In genomic region chr17:49515196-49515770, GRCh38 we compare ENCODE assay signal across 1 cellular context.
TF ChIP-seq lines count a peak whose summit lies in the region.

No MANE protein-coding gene starts in this region.

TF ChIP-seq in HepG2, 621 proteins besides CTCF, POLR2A, EP300 and RAD21 (continued from another document and continues in another):
- TF ChIP-seq ZBTB2 (CRISPR knock-in tag; IDR thresholded peaks at IDR 0.05; ENCODE audit: low read depth) (no peak), SP4 (CRISPR knock-in tag; IDR thresholded peaks at IDR 0.05) (peak; percentile 52; the same call in 1 of the 2 replicates), ZNF781 (CRISPR knock-in tag; IDR thresholded peaks at IDR 0.05; ENCODE audit: borderline replicate concordance, not compliant biosample characterization) (no peak), ETV6 (CRISPR knock-in tag; conservative IDR thresholded peaks at IDR 0.05) (no peak; the same call in 1 of the 2 replicates), NFRKB (IDR thresholded peaks at IDR 0.05) (no peak), MAFF (IDR thresholded peaks at IDR 0.05; ENCODE audit: low read depth, low read length) (no peak), ELK4 (CRISPR knock-in tag; IDR thresholded peaks at IDR 0.05; ENCODE audit: borderline replicate concordance) (no peak), ZNF3 (CRISPR knock-in tag; IDR thresholded peaks at IDR 0.05) (0 out of 2 replicates have a peak, but pooled peaks have one; percentile 18), ZNF710 (CRISPR knock-in tag; IDR thresholded peaks at IDR 0.05; ENCODE audit: borderline replicate concordance) (peak; percentile 37; the same call in 1 of the 2 replicates), ZNF737 (CRISPR knock-in tag; IDR thresholded peaks at IDR 0.05; ENCODE audit: borderline replicate concordance) (peak; percentile 98), SP2 (CRISPR knock-in tag; IDR thresholded peaks at IDR 0.05) (no peak), RXRA (CRISPR knock-in tag; IDR thresholded peaks at IDR 0.05) (peak; percentile 89), ZNF841 (CRISPR knock-in tag; IDR thresholded peaks at IDR 0.05; ENCODE audit: borderline replicate concordance) (no peak), AKAP8 (CRISPR knock-in tag; IDR thresholded peaks at IDR 0.05) (no peak), PBX3 (CRISPR knock-in tag; IDR thresholded peaks at IDR 0.05; ENCODE audit: borderline replicate concordance) (no peak), ZNF800 (CRISPR knock-in tag; IDR thresholded peaks at IDR 0.05) (no peak; the same call in 1 of the 2 replicates), ZSCAN29 (CRISPR knock-in tag; conservative IDR thresholded peaks at IDR 0.05) (no peak; the same call in 1 of the 2 replicates), ZNF235 (CRISPR knock-in tag; IDR thresholded peaks at IDR 0.05; ENCODE audit: borderline replicate concordance) (no peak), ATRX (CRISPR knock-in tag; IDR thresholded peaks at IDR 0.05; ENCODE audit: borderline replicate concordance) (no peak), ARNT (IDR thresholded peaks at IDR 0.05) (no peak), ZNF10 (CRISPR knock-in tag; IDR thresholded peaks at IDR 0.05; ENCODE audit: borderline replicate concordance, low read depth) (no peak), HMG20B (CRISPR knock-in tag; conservative IDR thresholded peaks at IDR 0.05) (no peak), ZNF792 (CRISPR knock-in tag; IDR thresholded peaks at IDR 0.05) (peak; percentile 46; the same call in 1 of the 2 replicates), ZNF879 (CRISPR knock-in tag; IDR thresholded peaks at IDR 0.05) (peak; percentile 69; the same call in 1 of the 2 replicates), DDIT3 (CRISPR knock-in tag; IDR thresholded peaks at IDR 0.05) (no peak), AGO2 (optimal IDR thresholded peaks at IDR 0.05; ENCODE audit: low read depth, low read length) (no peak), CHCHD3 (CRISPR knock-in tag; IDR thresholded peaks at IDR 0.05) (no peak), SIX4 (CRISPR knock-in tag; IDR thresholded peaks at IDR 0.05) (no peak), ZBTB42 (CRISPR knock-in tag; IDR thresholded peaks at IDR 0.05) (peak; percentile 93; the same call in 1 of the 2 replicates), SMARCC2 (IDR thresholded peaks at IDR 0.05) (no peak), NFIC (IDR thresholded peaks at IDR 0.05; ENCODE audit: low read length) (no peak), ZNF251 (CRISPR knock-in tag; IDR thresholded peaks at IDR 0.05) (no peak), KDM5A (IDR thresholded peaks at IDR 0.05; ENCODE audit: borderline replicate concordance, low read length) (no peak), NONO (IDR thresholded peaks at IDR 0.05) (no peak), NONO (CRISPR knock-in tag; conservative IDR thresholded peaks at IDR 0.05) (no peak), NRL (CRISPR knock-in tag; IDR thresholded peaks at IDR 0.05; ENCODE audit: borderline replicate concordance) (peak; percentile 93; the same call in 1 of the 2 replicates), RELA (CRISPR knock-in tag; IDR thresholded peaks at IDR 0.05) (no peak), ZNF629 (CRISPR knock-in tag; conservative IDR thresholded peaks at IDR 0.05) (no peak), CREB3 (CRISPR knock-in tag; IDR thresholded peaks at IDR 0.05) (no peak), AHDC1 (CRISPR knock-in tag; IDR thresholded peaks at IDR 0.05; ENCODE audit: borderline replicate concordance) (no peak), ZNF598 (CRISPR knock-in tag; IDR thresholded peaks at IDR 0.05; ENCODE audit: borderline replicate concordance) (0 out of 2 replicates have a peak, but pooled peaks have one; percentile 75), ZNF460 (CRISPR knock-in tag; IDR thresholded peaks at IDR 0.05; ENCODE audit: borderline replicate concordance) (no peak; the same call in 1 of the 2 replicates), ZNF83 (CRISPR knock-in tag; IDR thresholded peaks at IDR 0.05; ENCODE audit: borderline replicate concordance) (peak; percentile 97), ZNF564 (CRISPR knock-in tag; IDR thresholded peaks at IDR 0.05) (0 out of 2 replicates have a peak, but pooled peaks have one; percentile 64), ZNF709 (CRISPR knock-in tag; IDR thresholded peaks at IDR 0.05) (0 out of 2 replicates have a peak, but pooled peaks have one; percentile 13), TBX3 (IDR thresholded peaks at IDR 0.05; ENCODE audit: borderline replicate concordance) (no peak), ZNF782 (CRISPR knock-in tag; IDR thresholded peaks at IDR 0.05; ENCODE audit: borderline replicate concordance) (no peak; the same call in 1 of the 2 replicates), TP53 (CRISPR knock-in tag; conservative IDR thresholded peaks at IDR 0.05) (no peak), ZNF704 (CRISPR knock-in tag; IDR thresholded peaks at IDR 0.05; ENCODE audit: borderline replicate concordance) (no peak), REL (CRISPR knock-in tag; conservative IDR thresholded peaks at IDR 0.05) (no peak), KDM5B (CRISPR knock-in tag; IDR thresholded peaks at IDR 0.05; ENCODE audit: borderline replicate concordance) (peak; percentile 73)
